8 cellular contexts compared by ENCODE assay signal in the genomic region with DNA sequence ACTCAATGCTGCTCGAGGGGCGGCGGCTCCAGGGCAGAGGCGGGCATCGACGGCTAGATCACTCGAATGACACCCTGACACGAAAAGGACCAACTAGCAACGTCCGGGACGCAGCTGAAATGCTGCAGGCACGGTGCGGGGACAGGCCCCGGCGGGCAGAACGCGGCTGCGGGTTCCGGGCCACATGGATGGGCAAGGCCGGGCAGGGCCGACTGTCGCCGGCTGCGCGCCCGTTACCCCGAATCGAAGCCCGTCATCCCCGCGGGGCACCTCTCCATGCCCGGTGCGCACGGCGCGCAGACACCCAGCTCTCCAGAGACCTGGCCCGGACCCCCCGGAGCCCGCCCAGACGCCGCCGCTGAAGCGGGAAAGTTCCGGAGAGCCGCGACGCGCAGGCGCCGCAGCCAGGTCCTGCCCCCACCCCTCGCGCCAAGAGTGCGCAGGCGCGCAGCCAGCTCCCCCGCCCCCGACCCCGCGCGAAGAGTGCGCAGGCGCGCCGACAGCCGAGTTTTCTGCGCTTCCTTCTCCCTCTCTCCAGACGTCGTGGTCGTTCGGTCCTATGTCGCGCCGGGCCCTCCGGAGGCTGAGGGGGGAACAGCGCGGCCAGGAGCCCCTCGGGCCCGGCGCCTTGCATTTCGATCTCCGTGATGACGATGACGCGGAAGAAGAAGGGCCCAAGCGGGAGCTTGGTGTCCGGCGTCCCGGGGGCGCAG. TPM values are rescaled to one million over a fixed set of nuclear protein-coding genes. Genes with fewer than 3 reads are reported as not detected.
DNase-seq lines count a peak whose midpoint lies in the region; ATAC-seq, FAIRE-seq and TF ChIP-seq lines count a peak whose summit lies in the region.

A gene with protein sequence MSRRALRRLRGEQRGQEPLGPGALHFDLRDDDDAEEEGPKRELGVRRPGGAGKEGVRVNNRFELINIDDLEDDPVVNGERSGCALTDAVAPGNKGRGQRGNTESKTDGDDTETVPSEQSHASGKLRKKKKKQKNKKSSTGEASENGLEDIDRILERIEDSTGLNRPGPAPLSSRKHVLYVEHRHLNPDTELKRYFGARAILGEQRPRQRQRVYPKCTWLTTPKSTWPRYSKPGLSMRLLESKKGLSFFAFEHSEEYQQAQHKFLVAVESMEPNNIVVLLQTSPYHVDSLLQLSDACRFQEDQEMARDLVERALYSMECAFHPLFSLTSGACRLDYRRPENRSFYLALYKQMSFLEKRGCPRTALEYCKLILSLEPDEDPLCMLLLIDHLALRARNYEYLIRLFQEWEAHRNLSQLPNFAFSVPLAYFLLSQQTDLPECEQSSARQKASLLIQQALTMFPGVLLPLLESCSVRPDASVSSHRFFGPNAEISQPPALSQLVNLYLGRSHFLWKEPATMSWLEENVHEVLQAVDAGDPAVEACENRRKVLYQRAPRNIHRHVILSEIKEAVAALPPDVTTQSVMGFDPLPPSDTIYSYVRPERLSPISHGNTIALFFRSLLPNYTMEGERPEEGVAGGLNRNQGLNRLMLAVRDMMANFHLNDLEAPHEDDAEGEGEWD (plus strand): TSS at position 484 of the 713 bp plus-strand sequence. CDS start 76 bp downstream, at position 560.

- H4K20me1 ChIP-seq in astrocyte (ENCODE audit: insufficient read depth, low read length) = peaks cover 35% of the 10 kb centered on the region

- H3K4me1 Mint-ChIP-seq in astrocyte (ENCODE audit: low read depth, unreplicated experiment) = no peaks in the 10 kb centered on the region

- DNase-seq in GM13977 (ENCODE audit: low spot score) = peak; percentile 94
- DNase-seq in NCI-H1694 treated with DMSO at 0.1 percent for 48 hours (lab: John Stamatoyannopoulos, UW) = peak; percentile 78
- peak; percentile 88 for DNase-seq in T-helper 9 cell
- DNase-seq in astrocyte (ENCODE audit: low read depth) = peak; percentile 50
- DNase-seq in hepatic stellate cell (ENCODE audit: low spot score) = peak; percentile 97
- DNase-seq in renal cortical epithelial cell (ENCODE audit: low read depth) = peak; percentile 49
- DNase-seq in vagina (ENCODE audit: extremely low spot score in 2 of 2) = no peak

- H3K9me3 ChIP-seq in astrocyte (ENCODE audit: insufficient read depth, low read depth, low read length) (no peaks in the 10 kb centered on the region), vagina (no peaks in the 10 kb centered on the region)

- H2AFZ ChIP-seq in astrocyte (ENCODE audit: low read depth, low read length) = peak within 1 kb of the TSS; percentile 93

- peaks cover 45% of the 10 kb centered on the region for H3K79me2 ChIP-seq in astrocyte (ENCODE audit: insufficient read depth, low read length)

- TF ChIP-seq CTCF in GM13977 (IDR thresholded peaks at IDR 0.05; ENCODE audit: extremely low read depth, insufficient read depth, missing control alignments) = no peak
- no peak for TF ChIP-seq CTCF in astrocyte (IDR thresholded peaks at IDR 0.05; ENCODE audit: insufficient read depth, low read depth, low read length)
- TF ChIP-seq CTCF in vagina (IDR thresholded peaks at IDR 0.05) = peak in 1 of 3 experiments; percentile 14

- no peaks in the 10 kb centered on the region for H3K27me3 ChIP-seq in astrocyte (ENCODE audit: insufficient read depth, low read length)
- H3K27me3 ChIP-seq in vagina = no peaks in the 10 kb centered on the region

- peaks cover 13% of the 10 kb centered on the region for H3K4me1 ChIP-seq in astrocyte (ENCODE audit: insufficient read depth, low read length)
- H3K4me1 ChIP-seq in vagina = peaks cover 26% of the 10 kb centered on the region

- H3K27ac ChIP-seq in astrocyte (ENCODE audit: low read depth, low read length) (peak within 1 kb of the TSS; percentile 100), vagina (peak within 1 kb of the TSS; percentile 100)

- H3K36me3 Mint-ChIP-seq in astrocyte (ENCODE audit: low read depth, unreplicated experiment) = peaks cover 9% of the 10 kb centered on the region

- TF ChIP-seq POLR2A in vagina (IDR thresholded peaks at IDR 0.05) = peak in 1 of 2 donors; percentile 75

- H3K4me3 Mint-ChIP-seq in astrocyte (ENCODE audit: unreplicated experiment) = peak within 1 kb of the TSS; percentile 88

- no peaks in the 10 kb centered on the region for H3K9me3 Mint-ChIP-seq in astrocyte (ENCODE audit: unreplicated experiment)

- no peaks in the 10 kb centered on the region for H3K27me3 Mint-ChIP-seq in astrocyte (ENCODE audit: low read depth, unreplicated experiment)

- no peak for FAIRE-seq in astrocyte (lab: Jason Lieb, UNC)

- H3K36me3 ChIP-seq in astrocyte (ENCODE audit: insufficient read depth, low read length) (peaks cover 8% of the 10 kb centered on the region), vagina (peaks cover 0 to 4% of the 10 kb centered on the region in 2 donors)

- in situ Hi-C loops in GM13977 (cut with MboI; ENCODE audit: low pct_unique_long_range_greater_than_20kb, low sequenced_read_pairs, unreplicated experiment) = no loop called here

- peak within 1 kb of the TSS; percentile 99 for H3K9ac ChIP-seq in astrocyte (ENCODE audit: low read length)

- H3K4me2 ChIP-seq in astrocyte (ENCODE audit: low read length) = peak within 1 kb of the TSS; percentile 89

- peak within 1 kb of the TSS; percentile 94 for H3K27ac Mint-ChIP-seq in astrocyte (ENCODE audit: unreplicated experiment)

- ATAC-seq in HG02884 (IDR thresholded peaks at IDR 0.05; ENCODE audit: unreplicated experiment) = peak; percentile 38

- intact Hi-C loops in vagina (cut with DNase I) = no loop called here

- H3K4me3 ChIP-seq in astrocyte (ENCODE audit: insufficient read depth, low read depth, low read length) = peak within 1 kb of the TSS; percentile 81
- peak within 1 kb of the TSS; percentile 97 to 99 for H3K4me3 ChIP-seq in vagina

RNA-seq across cellular contexts. Expression of the gene that starts here (rescaled TPM):
- total RNA-seq in astrocyte = 187 and 193 TPM in 2 replicates
- 155 and 178 TPM in 2 replicates for total RNA-seq in renal cortical epithelial cell
- 132 TPM for total RNA-seq in vagina

Comparison
In these comparisons a context has a peak if more than half of its experiments do, and no peak if none do; other contexts are left out.
1. DNase-seq: peak in GM13977 (single experiment), NCI-H1694 treated with DMSO at 0.1 percent for 48 hours (single experiment), T-helper 9 cell (single experiment), astrocyte (single experiment), hepatic stellate cell (single experiment) and renal cortical epithelial cell (single experiment); none in vagina (0 of 2).